1 cellular context compared by ENCODE assay signal in genomic region chr6:44298055-44298803, GRCh38.
TF ChIP-seq lines count a peak whose summit lies in the region.

No MANE protein-coding gene starts in this region.

TF ChIP-seq in SK-N-SH, 30 proteins besides CTCF, POLR2A, EP300 and RAD21 (continued from another document):
- no peak for TF ChIP-seq REST (IDR thresholded peaks at IDR 0.05; ENCODE audit: low read depth, low read length)
- TF ChIP-seq FOSL2 (IDR thresholded peaks at IDR 0.05; ENCODE audit: borderline replicate concordance, low read depth) = no peak
